31 cellular contexts compared by ENCODE assay signal in genomic region chr19:16772841-16773240, GRCh38. TPM values are rescaled to one million over a fixed set of nuclear protein-coding genes. Genes with fewer than 3 reads are reported as not detected.
"Had no signal": no experiment of that assay in that cellular context is flagged by ENCODE, and none has a peak within 500 bp of the region (broad histone marks: within the 10 kb centered on the region; RNA-seq: fewer than 3 reads in every experiment).

No MANE protein-coding gene starts in this region.

- H3K4me3 ChIP-seq: PC-9 had no signal

- DNase-seq: activated CD4-positive, alpha-beta T cell treated with anti-CD3 and anti-CD28 coated beads, Interleukin-2, amount 10 ng/mL, durations not matched to agents 24 days and 14 days; activated CD4-positive, alpha-beta T cell treated with anti-CD3 and anti-CD28 coated beads, Interleukin-2, amount 50 U/mL, for 4 hours; activated CD8-positive, alpha-beta T cell treated with anti-CD3 and anti-CD28 coated beads for 36 hours; activated gamma-delta T cell; activated naive CD4-positive, alpha-beta T cell treated with anti-CD3 and anti-CD28 coated beads, Interleukin-2, amount 10 ng/mL, durations not matched to agents 7 days and 5 days; activated naive CD8-positive, alpha-beta T cell treated with anti-CD3 and anti-CD28 coated beads, Interleukin-2, amount 50 U/mL, for 24 hours; activated T-cell treated with anti-CD3 and anti-CD28 coated beads, Interleukin-2, amount 50 U/mL, for 1 hour; activated T-cell treated with anti-CD3 and anti-CD28 coated beads, Interleukin-2, amount 50 U/mL, for 72 hours; anterior cingulate cortex; caudate nucleus; cerebellar nuclear complex; NCI-H1092 treated with DMSO at 0.1 percent for 48 hours; NCI-H1694 treated with DMSO at 0.1 percent for 48 hours; NCI-H2029; NCI-H345; NCI-H524 treated with DMSO at 0.1 percent for 48 hours; NCI-H748 treated with DMSO at 0.1 percent for 48 hours; NK-92 treated with Interleukin-12 subunit alpha and Interleukin-12 subunit beta, amount 100 ng/mL, for 24 hours; PC-9; SIG-M5; T-cell; T-helper 17 cell; WERI-Rb-1 had no signal

- H3K4me1 Mint-ChIP-seq: activated CD4-positive, alpha-beta T cell treated with anti-CD3 and anti-CD28 coated beads, Interleukin-2, amount 10 ng/mL, durations not matched to agents 24 days and 14 days; activated naive CD4-positive, alpha-beta T cell treated with anti-CD3 and anti-CD28 coated beads, Interleukin-2, amount 10 ng/mL, durations not matched to agents 7 days and 5 days; activated naive CD8-positive, alpha-beta T cell treated with anti-CD3 and anti-CD28 coated beads, Interleukin-2, amount 50 U/mL, for 24 hours; activated T-helper 17 cell treated with anti-CD3 and anti-CD28 coated beads, Interleukin-2, amount 50 U/mL, for 72 hours; brain; T-cell; T-helper 17 cell had no signal

- H3K36me3 Mint-ChIP-seq: activated naive CD4-positive, alpha-beta T cell treated with anti-CD3 and anti-CD28 coated beads, Interleukin-2, amount 10 ng/mL, durations not matched to agents 7 days and 5 days; activated naive CD8-positive, alpha-beta T cell; T-cell had no signal

- H3K9me3 Mint-ChIP-seq: activated CD4-positive, alpha-beta T cell treated with anti-CD3 and anti-CD28 coated beads, Interleukin-2, amount 10 ng/mL, durations not matched to agents 24 days and 14 days; activated naive CD4-positive, alpha-beta T cell treated with anti-CD3 and anti-CD28 coated beads, Interleukin-2, amount 10 ng/mL, durations not matched to agents 7 days and 5 days; activated T-helper 17 cell treated with anti-CD3 and anti-CD28 coated beads, Interleukin-2, amount 50 U/mL, for 72 hours had no signal

- H3K36me3 ChIP-seq: WERI-Rb-1 had no signal

- ATAC-seq: activated CD8-positive, alpha-beta T cell treated with anti-CD3 and anti-CD28 coated beads for 36 hours; activated naive CD8-positive, alpha-beta T cell treated with anti-CD3 and anti-CD28 coated beads, Interleukin-2, amount 50 U/mL, for 24 hours; activated T-cell treated with anti-CD3 and anti-CD28 coated beads, Interleukin-2, amount 50 U/mL, for 72 hours; activated T-helper 17 cell treated with anti-CD3 and anti-CD28 coated beads, Interleukin-2, amount 50 U/mL, for 72 hours; Right ventricle myocardium inferior; SK-N-SH treated with all-trans-retinoic acid at 6 μM for 48 hours; T-cell; T-helper 17 cell had no signal

- H3K4me2 ChIP-seq: PC-9 had no signal

- H3K27ac Mint-ChIP-seq: activated CD4-positive, alpha-beta T cell treated with anti-CD3 and anti-CD28 coated beads, Interleukin-2, amount 10 ng/mL, durations not matched to agents 24 days and 14 days; activated CD8-positive, alpha-beta T cell treated with anti-CD3 and anti-CD28 coated beads for 36 hours; activated naive CD4-positive, alpha-beta T cell treated with anti-CD3 and anti-CD28 coated beads, Interleukin-2, amount 10 ng/mL, durations not matched to agents 7 days and 5 days; activated naive CD8-positive, alpha-beta T cell; activated T-cell treated with anti-CD3 and anti-CD28 coated beads, Interleukin-2, amount 50 U/mL, for 72 hours; activated T-helper 17 cell treated with anti-CD3 and anti-CD28 coated beads, Interleukin-2, amount 50 U/mL, for 72 hours; brain; T-cell had no signal

- H2AFZ ChIP-seq: PC-9 had no signal

- H3K27ac ChIP-seq: PC-9, RWPE1, WERI-Rb-1 had no signal

- H3K4me3 Mint-ChIP-seq: activated CD4-positive, alpha-beta T cell treated with anti-CD3 and anti-CD28 coated beads, Interleukin-2, amount 10 ng/mL, durations not matched to agents 24 days and 14 days; activated CD8-positive, alpha-beta T cell treated with anti-CD3 and anti-CD28 coated beads for 36 hours; activated naive CD4-positive, alpha-beta T cell treated with anti-CD3 and anti-CD28 coated beads, Interleukin-2, amount 10 ng/mL, durations not matched to agents 7 days and 5 days; activated naive CD8-positive, alpha-beta T cell; activated naive CD8-positive, alpha-beta T cell treated with anti-CD3 and anti-CD28 coated beads, Interleukin-2, amount 50 U/mL, for 24 hours; activated T-cell treated with anti-CD3 and anti-CD28 coated beads, Interleukin-2, amount 50 U/mL, for 72 hours; activated T-helper 17 cell treated with anti-CD3 and anti-CD28 coated beads, Interleukin-2, amount 50 U/mL, for 72 hours; brain; T-cell; T-helper 17 cell had no signal

RNA-seq across cellular contexts. Expression of gene NWD1, which starts 53.2 kb away (rescaled TPM):
- total RNA-seq: activated CD4-positive, alpha-beta T cell treated with anti-CD3 and anti-CD28 coated beads, Interleukin-2, amount 10 ng/mL, durations not matched to agents 24 days and 14 days; activated CD8-positive, alpha-beta memory T cell treated with anti-CD3 and anti-CD28 coated beads for 36 hours; activated CD8-positive, alpha-beta T cell treated with anti-CD3 and anti-CD28 coated beads for 36 hours; activated T-cell treated with anti-CD3 and anti-CD28 coated beads, Interleukin-2, amount 50 U/mL, for 72 hours; activated T-helper 17 cell treated with anti-CD3 and anti-CD28 coated beads, Interleukin-2, amount 50 U/mL, for 72 hours; M059J; Right ventricle myocardium inferior had no signal
